In genomic region chr15:92155941-92156340, GRCh38 we compare ENCODE assay signal across 19 cellular contexts.
"Had no signal": no experiment of that assay in that cellular context is flagged by ENCODE, and none has a peak within 500 bp of the region (broad histone marks: within the 10 kb centered on the region; RNA-seq: fewer than 3 reads in every experiment).

No MANE protein-coding gene starts in this region.

- H3K9me3 Mint-ChIP-seq: endodermal cell, immature natural killer cell, nephron progenitor cell had no signal

- DNase-seq: effector CD4-positive, alpha-beta T cell; erythroblast; foreskin keratinocyte; immature natural killer cell; kidney; left cardiac atrium; left ventricle myocardium inferior; naive thymus-derived CD4-positive, alpha-beta T cell; nephron progenitor cell; small intestine; stimulated activated CD4-positive, alpha-beta T cell treated with anti-CD3 and anti-CD28 coated beads, Interleukin-12 subunit alpha, Interleukin-12 subunit beta, amount 100 ng/mL, for 4 hours; stimulated activated naive CD4-positive, alpha-beta T cell; stomach; substantia nigra; transverse colon had no signal

- ATAC-seq: foreskin keratinocyte; left cardiac atrium; naive thymus-derived CD4-positive, alpha-beta T cell had no signal

- H3K4me3 Mint-ChIP-seq: endodermal cell; immature natural killer cell; naive thymus-derived CD4-positive, alpha-beta T cell; nephron progenitor cell had no signal

- H3K27me3 ChIP-seq: foreskin keratinocyte, neutrophil, stomach, transverse colon had no signal

- H3K9me3 ChIP-seq: left ventricle myocardium inferior, neutrophil, stomach, thoracic aorta, transverse colon had no signal

- H3K27ac ChIP-seq: coronary artery, foreskin keratinocyte, left ventricle myocardium inferior, neutrophil, stomach, thoracic aorta, transverse colon had no signal

- H3K27ac Mint-ChIP-seq: endodermal cell; immature natural killer cell; naive thymus-derived CD4-positive, alpha-beta T cell had no signal
